ENCODE assay signal across 13 cellular contexts in genomic region chr2:120958623-120959366, GRCh38.
DNase-seq lines count a peak whose midpoint lies in the region; ATAC-seq and TF ChIP-seq lines count a peak whose summit lies in the region.
"Had no signal": no experiment of that assay in that cellular context is flagged by ENCODE, and none has a peak within 500 bp of the region (broad histone marks: within the 10 kb centered on the region; RNA-seq: fewer than 3 reads in every experiment).

No MANE protein-coding gene starts in this region.

- ATAC-seq in natural killer cell, result no peak
- ATAC-seq in GM18502 (IDR thresholded peaks at IDR 0.05; ENCODE audit: poor library complexity, unreplicated experiment), result no peak

- no peaks in the 10 kb centered on the region for H3K27me3 Mint-ChIP-seq in natural killer cell (ENCODE audit: low read depth in 2 of 2)
- H3K27me3 Mint-ChIP-seq: B cell had no signal

- H3K36me3 Mint-ChIP-seq in natural killer cell, result no peaks in the 10 kb centered on the region

- no peak overlapping the region for H3K27ac Mint-ChIP-seq in natural killer cell
- H3K27ac Mint-ChIP-seq: B cell had no signal

- no peak for TF ChIP-seq CTCF in GM20000 (IDR thresholded peaks at IDR 0.05; ENCODE audit: extremely low read depth, missing control alignments)
- TF ChIP-seq CTCF in natural killer cell (IDR thresholded peaks at IDR 0.05), result no peak

- H3K4me3 Mint-ChIP-seq in natural killer cell, result no peak overlapping the region
- H3K4me3 Mint-ChIP-seq: B cell had no signal

- H3K9me3 Mint-ChIP-seq in natural killer cell, result no peaks in the 10 kb centered on the region

- no peaks in the 10 kb centered on the region for H3K4me1 Mint-ChIP-seq in natural killer cell
- H3K4me1 Mint-ChIP-seq: B cell had no signal

- intact Hi-C loops in posterior vena cava (cut with DNase I), result no loop called here
- intact Hi-C loops in natural killer cell (cut with micrococcal nuclease), result no loop called here

- peak; percentile 43 for DNase-seq in NCI-H82 (lab: John Stamatoyannopoulos, UW)
- DNase-seq in NCI-H82 treated with DMSO at 0.1 percent for 48 hours (lab: John Stamatoyannopoulos, UW; ENCODE audit: unreplicated experiment), result no peak
- peak; percentile 25 for DNase-seq in NAMALWA (ENCODE audit: low spot score)
- peak; percentile 10 for DNase-seq in dermis blood vessel endothelial cell
- DNase-seq in posterior vena cava (ENCODE audit: low spot score), result peak; percentile 82
- no peak for DNase-seq in GM20000 (ENCODE audit: low spot score)
- no peak for DNase-seq in natural killer cell
- DNase-seq: GOT3, kidney glomerular epithelial cell, NCI-H2171 treated with DMSO at 0.1 percent for 48 hours, SW 1271 had no signal

Comparison
In these comparisons a context has a peak if more than half of its experiments do, and no peak if none do; other contexts are left out.
1. DNase-seq: peak in NCI-H82 (single experiment), NAMALWA (single experiment), dermis blood vessel endothelial cell (single experiment) and posterior vena cava (single experiment); none in NCI-H82 treated with DMSO at 0.1 percent for 48 hours (single experiment), GM20000 (single experiment) and natural killer cell (single experiment).